ENCODE assay signal across 16 cellular contexts in the genomic region with DNA sequence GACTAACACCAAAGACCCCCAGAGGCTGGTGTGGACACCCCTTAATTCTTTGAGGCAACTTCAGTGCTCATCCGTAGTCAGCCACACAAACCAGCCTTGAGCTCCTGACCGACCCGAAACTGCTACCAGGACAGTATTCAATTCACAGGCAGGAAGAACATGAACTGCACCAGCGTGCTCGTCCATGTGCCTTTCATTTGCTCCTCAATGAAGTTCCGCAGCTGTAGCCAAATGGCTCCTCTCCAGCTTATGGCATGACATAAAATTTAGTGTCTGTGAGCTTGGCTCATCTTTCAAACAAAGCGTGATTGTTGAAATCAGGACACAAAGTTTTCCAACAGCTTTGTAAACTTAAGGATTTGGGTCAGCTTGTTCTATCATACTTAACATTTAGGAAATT.
DNase-seq lines count a peak whose midpoint lies in the region; ATAC-seq and TF ChIP-seq lines count a peak whose summit lies in the region.
"Had no signal": no experiment of that assay in that cellular context is flagged by ENCODE, and none has a peak within 500 bp of the region (broad histone marks: within the 10 kb centered on the region; RNA-seq: fewer than 3 reads in every experiment).

No MANE protein-coding gene starts in this region.

- WGBS in thyroid gland, 2 donors = 74% methylated on average over 7 of the region's 7 CpGs

- no peak for TF ChIP-seq POLR2A in thyroid gland (IDR thresholded peaks at IDR 0.05)

- no peak overlapping the region for H3K9ac ChIP-seq in colonic mucosa (ENCODE audit: low read depth in 2 of 2, low read length in 2 of 2)

- H3K4me3 ChIP-seq in colonic mucosa (no peak overlapping the region), left lung (no peak overlapping the region), thyroid gland (replicated peaks in 1 of 3) (no peak overlapping the region)
- H3K4me3 ChIP-seq: SJCRH30 had no signal

- H3K4me1 ChIP-seq in colonic mucosa (no peaks in the 10 kb centered on the region), left lung (no peaks in the 10 kb centered on the region), thyroid gland (no peaks in the 10 kb centered on the region)

- H3K27ac ChIP-seq in colonic mucosa = no peak overlapping the region
- no peak overlapping the region for H3K27ac ChIP-seq in left lung
- no peak overlapping the region for H3K27ac ChIP-seq in thyroid gland
- H3K27ac ChIP-seq: 22Rv1, SJCRH30 had no signal

- H3K9me3 ChIP-seq in colonic mucosa (no peaks in the 10 kb centered on the region), left lung (no peaks in the 10 kb centered on the region), thyroid gland (no peaks in the 10 kb centered on the region)
- H3K9me3 ChIP-seq: SJCRH30 had no signal

- no peak for TF ChIP-seq CTCF in colonic mucosa (IDR thresholded peaks at IDR 0.05)
- no peak for TF ChIP-seq CTCF in left lung (IDR thresholded peaks at IDR 0.05)
- TF ChIP-seq CTCF in thyroid gland (IDR thresholded peaks at IDR 0.05) = no peak

- H3K36me3 ChIP-seq in colonic mucosa (no peaks in the 10 kb centered on the region), left lung (no peaks in the 10 kb centered on the region), thyroid gland (no peaks in the 10 kb centered on the region)
- H3K36me3 ChIP-seq: SJCRH30 had no signal

- peak; percentile 16 for DNase-seq in DMS 273 (lab: John Stamatoyannopoulos, UW; ENCODE audit: unreplicated experiment)
- no peak for DNase-seq in DMS 273 treated with DMSO at 0.1 percent for 48 hours (lab: John Stamatoyannopoulos, UW)
- DNase-seq in colonic mucosa = peak; percentile 27
- no peak for DNase-seq in left lung
- DNase-seq in thyroid gland = peak; percentile 2 to 21
- no peak for DNase-seq in SKM-1 treated with dmso at 0.1 percent for 144 hours (lab: John Stamatoyannopoulos, UW; ENCODE audit: unreplicated experiment)
- no peak for DNase-seq in DMS153 (lab: John Stamatoyannopoulos, UW)
- DNase-seq: activated CD8-positive, alpha-beta T cell treated with anti-CD3 and anti-CD28 coated beads for 36 hours; activated effector memory CD4-positive, alpha-beta T cell treated with Interleukin-2 at 50 U/mL for 16 hours; effector CD8-positive, alpha-beta T cell; islet precursor cell; NCI-H2171 treated with DMSO at 0.1 percent for 48 hours; stimulated activated CD4-positive, alpha-beta T cell treated with anti-CD3 and anti-CD28 coated beads, Interleukin-2, amount 100 ng/mL, for 24 hours had no signal

- intact Hi-C loops in colonic mucosa (cut with DNase I) (no loop called here), left lung (cut with DNase I) (no loop called here), thyroid gland (cut with DNase I) (no loop called here)

- ATAC-seq in left lung = peak; percentile 17
- no peak for ATAC-seq in HG02610 (IDR thresholded peaks at IDR 0.05; ENCODE audit: unreplicated experiment)
- ATAC-seq: activated CD8-positive, alpha-beta T cell treated with anti-CD3 and anti-CD28 coated beads for 36 hours had no signal

- H3K27me3 ChIP-seq in colonic mucosa = no peaks in the 10 kb centered on the region
- no peaks in the 10 kb centered on the region for H3K27me3 ChIP-seq in left lung
- no peaks in the 10 kb centered on the region for H3K27me3 ChIP-seq in thyroid gland
- H3K27me3 ChIP-seq: SJCRH30 had no signal

Comparison
In these comparisons a context has a peak if more than half of its experiments do, and no peak if none do; other contexts are left out.
1. DNase-seq: peak in DMS 273 (single experiment), colonic mucosa (single experiment) and thyroid gland (2 of 2); none in DMS 273 treated with DMSO at 0.1 percent for 48 hours (single experiment), left lung (0 of 2), SKM-1 treated with dmso at 0.1 percent for 144 hours (single experiment) and DMS153 (single experiment).